In the genomic region with DNA sequence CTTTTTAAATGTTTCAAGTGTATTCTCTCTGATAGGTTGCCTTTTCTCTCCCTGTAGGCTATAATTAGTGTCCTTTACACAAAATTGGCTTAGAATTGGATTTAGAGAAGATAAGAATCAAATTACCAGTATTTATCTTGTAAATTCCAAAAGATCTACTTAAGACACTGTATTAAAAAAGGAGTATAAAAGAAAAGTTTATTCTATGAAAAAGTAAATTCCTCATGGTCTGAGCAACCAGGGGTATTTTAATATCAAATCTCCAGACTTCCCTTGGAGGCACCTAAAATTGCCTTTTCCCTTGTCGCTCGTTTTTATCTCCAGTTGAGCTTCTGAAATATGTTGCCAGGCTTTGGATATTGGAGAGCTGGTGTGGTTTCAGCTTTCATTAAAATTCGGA, we compare ENCODE assay signal across 15 cellular contexts. TPM values are rescaled to one million over a fixed set of nuclear protein-coding genes. Genes with fewer than 3 reads are reported as not detected.
DNase-seq lines count a peak whose midpoint lies in the region; ATAC-seq and TF ChIP-seq lines count a peak whose summit lies in the region.
"Had no signal": no experiment of that assay in that cellular context is flagged by ENCODE, and none has a peak within 500 bp of the region (broad histone marks: within the 10 kb centered on the region; RNA-seq: fewer than 3 reads in every experiment).

No MANE protein-coding gene starts in this region.

- ATAC-seq in HG03469 (IDR thresholded peaks at IDR 0.05; ENCODE audit: unreplicated experiment) (no peak), GM19455 (IDR thresholded peaks at IDR 0.05; ENCODE audit: unreplicated experiment) (no peak)
- ATAC-seq: HepG2, Panc1 had no signal

- intact Hi-C loops in ascending aorta (cut with DNase I), result no loop called here
- intact Hi-C loops in tibial artery (cut with DNase I; ENCODE audit: low total_unique reads), result no loop called here

- H3K79me2 ChIP-seq in parathyroid adenoma, result peaks cover 40% of the 10 kb centered on the region

- CTCF ChIA-PET in HEK293 (lab: Yijun Ruan, JAX), result interaction anchor here (0.6 kb wide), 1 partner anchor 103 kb away, joined by 3 read pairs; no protein-coding TSS in a partner anchor

- POLR2A ChIA-PET in HEK293 (lab: Yijun Ruan, JAX), result no interaction called here

- H3K27ac ChIP-seq in HEK293 (ENCODE audit: extremely low read depth, low read depth, low read length), result no peak overlapping the region
- peak overlapping the region; percentile 42 to 76 for H3K27ac ChIP-seq in ascending aorta
- peak overlapping the region; percentile 44 for H3K27ac ChIP-seq in parathyroid adenoma
- peak overlapping the region; percentile 12 to 32 for H3K27ac ChIP-seq in tibial artery

- TF ChIP-seq CTCF in HEK293 (tag by site-specific recombination; IDR thresholded peaks at IDR 0.05) (no peak), ascending aorta (IDR thresholded peaks at IDR 0.05) (no peak), parathyroid adenoma (IDR thresholded peaks at IDR 0.05) (no peak), tibial artery (IDR thresholded peaks at IDR 0.05) (no peak)

- DNase-seq in ascending aorta (ENCODE audit: low spot score in 2 of 2) (no peak), tibial artery (no peak), HuH-7 (ENCODE audit: low spot score) (no peak)
- DNase-seq: Karpas-422, NCI-H187 treated with DMSO at 0.1 percent for 48 hours, NCI-H2171 treated with DMSO at 0.1 percent for 48 hours, NCI-H774, Right ventricle myocardium superior had no signal

- H3K27me3 ChIP-seq in ascending aorta (no peaks in the 10 kb centered on the region), parathyroid adenoma (ENCODE audit: control insufficient read depth, insufficient read depth, low read length) (no peaks in the 10 kb centered on the region), tibial artery (no peaks in the 10 kb centered on the region)

- no peak overlapping the region for H3K9ac ChIP-seq in parathyroid adenoma

- H3K4me1 ChIP-seq in HEK293 (ENCODE audit: control insufficient read depth, insufficient read depth, low read length) (peaks cover 15% of the 10 kb centered on the region), ascending aorta (peaks cover 25 to 76% of the 10 kb centered on the region in 2 donors), parathyroid adenoma (peaks cover 13% of the 10 kb centered on the region), tibial artery (peaks cover 5 to 100% (median 80%) of the 10 kb centered on the region in 4 donors)

- H3K36me3 ChIP-seq in HEK293 (ENCODE audit: control insufficient read depth in 2 of 2, insufficient read depth in 1 of 2, low read length in 2 of 2) (no peaks in the 10 kb centered on the region), ascending aorta (peaks cover 20 to 44% of the 10 kb centered on the region in 2 donors), parathyroid adenoma (ENCODE audit: control insufficient read depth, insufficient read depth, low read length) (no peaks in the 10 kb centered on the region), tibial artery (peaks cover 31 to 71% (median 55%) of the 10 kb centered on the region in 3 donors)

- H3K9me3 ChIP-seq in HEK293 (ENCODE audit: control insufficient read depth, insufficient read depth, low read depth, low read length) (no peaks in the 10 kb centered on the region), ascending aorta (no peaks in the 10 kb centered on the region), parathyroid adenoma (ENCODE audit: control insufficient read depth, low read length) (no peaks in the 10 kb centered on the region), tibial artery (no peaks in the 10 kb centered on the region)

- no peak overlapping the region for H2AFZ ChIP-seq in parathyroid adenoma

- H3K4me3 ChIP-seq in HEK293 (ENCODE audit: low read depth, low read length) (no peak overlapping the region), ascending aorta (peak overlapping the region in 1 of 2 donors; percentile 27), parathyroid adenoma (ENCODE audit: low read depth, low read length) (no peak overlapping the region), tibial artery (peak overlapping the region in 1 of 2 donors; percentile 12)

- H3K4me2 ChIP-seq in parathyroid adenoma (ENCODE audit: low read length), result no peak overlapping the region

TF ChIP-seq in HEK293, 187 proteins besides CTCF, POLR2A, EP300 and RAD21:
- TF ChIP-seq, protein P1, sequence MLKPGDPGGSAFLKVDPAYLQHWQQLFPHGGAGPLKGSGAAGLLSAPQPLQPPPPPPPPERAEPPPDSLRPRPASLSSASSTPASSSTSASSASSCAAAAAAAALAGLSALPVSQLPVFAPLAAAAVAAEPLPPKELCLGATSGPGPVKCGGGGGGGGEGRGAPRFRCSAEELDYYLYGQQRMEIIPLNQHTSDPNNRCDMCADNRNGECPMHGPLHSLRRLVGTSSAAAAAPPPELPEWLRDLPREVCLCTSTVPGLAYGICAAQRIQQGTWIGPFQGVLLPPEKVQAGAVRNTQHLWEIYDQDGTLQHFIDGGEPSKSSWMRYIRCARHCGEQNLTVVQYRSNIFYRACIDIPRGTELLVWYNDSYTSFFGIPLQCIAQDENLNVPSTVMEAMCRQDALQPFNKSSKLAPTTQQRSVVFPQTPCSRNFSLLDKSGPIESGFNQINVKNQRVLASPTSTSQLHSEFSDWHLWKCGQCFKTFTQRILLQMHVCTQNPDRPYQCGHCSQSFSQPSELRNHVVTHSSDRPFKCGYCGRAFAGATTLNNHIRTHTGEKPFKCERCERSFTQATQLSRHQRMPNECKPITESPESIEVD (tag by site-specific recombination; IDR thresholded peaks at IDR 0.05), result peak; percentile 59
- no peak for TF ChIP-seq ZNF530 (tag by site-specific recombination; IDR thresholded peaks at IDR 0.05; ENCODE audit: low read depth)
- TF ChIP-seq YY2 (tag by site-specific recombination; IDR thresholded peaks at IDR 0.05), result no peak
TF ChIP-seq in HEK293: peak in this region for 1.

RNA-seq across cellular contexts. Expression of a gene that starts 36.4 kb away (rescaled TPM):
- total RNA-seq in ascending aorta, result 344 TPM
- total RNA-seq: HepG2, NCI-H460 had no signal
